ENCODE assay signal across 19 cellular contexts in the genomic region with DNA sequence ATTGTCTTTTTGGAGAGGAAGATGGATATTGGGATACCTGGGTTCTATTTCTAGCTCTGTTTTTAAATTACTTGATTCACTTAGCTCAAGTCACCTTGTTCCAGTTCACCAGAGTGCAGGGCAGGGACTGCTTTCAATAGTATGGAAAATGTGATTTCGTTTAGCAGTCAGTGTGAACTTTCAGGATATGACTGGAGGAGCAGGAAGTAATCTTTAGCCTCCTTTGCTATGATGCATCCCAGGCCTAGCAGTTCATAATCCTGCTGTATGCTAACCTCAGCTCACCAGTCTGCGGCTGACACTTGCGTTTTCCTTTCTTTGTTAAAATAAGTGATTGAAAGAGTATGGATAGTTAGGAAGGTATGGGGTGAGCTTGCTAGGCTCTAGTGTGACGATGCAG.
DNase-seq lines count a peak whose midpoint lies in the region; ATAC-seq and TF ChIP-seq lines count a peak whose summit lies in the region.
"Had no signal": no experiment of that assay in that cellular context is flagged by ENCODE, and none has a peak within 500 bp of the region (broad histone marks: within the 10 kb centered on the region; RNA-seq: fewer than 3 reads in every experiment).

No MANE protein-coding gene starts in this region.

- no peak for ATAC-seq in natural killer cell treated with Interleukin-12 subunit alpha and Interleukin-12 subunit beta and Interleukin-15 and Interleukin-18, amount 100 ng/mL, for 72 hours
- ATAC-seq in natural killer cell (no peak), left lobe of liver (peak; percentile 44)
- no peak for ATAC-seq in stimulated activated memory B cell treated with anti-CD40 and anti-IgM and Interleukin-4, amounts not matched to agents 10 μg/mL and 1 μg/mL and 100 μg/mL, for 72 hours
- ATAC-seq: GM23338, HCT116 had no signal

- peaks cover 0 to 41% (median 20%) of the 10 kb centered on the region in 5 donors for H3K4me1 ChIP-seq in subcutaneous abdominal adipose tissue (ENCODE audit: control insufficient read depth in 5 of 5, insufficient read depth in 5 of 5, low read length in 5 of 5)

- H3K27ac Mint-ChIP-seq in natural killer cell treated with Interleukin-12 subunit alpha and Interleukin-12 subunit beta and Interleukin-15 and Interleukin-18, amount 100 ng/mL, for 72 hours, result peak overlapping the region; percentile 7 to 14
- H3K27ac Mint-ChIP-seq in natural killer cell, result peak overlapping the region in 1 of 2 donors; percentile 10
- no peak overlapping the region for H3K27ac Mint-ChIP-seq in stimulated activated memory B cell treated with anti-CD40 and anti-IgM and Interleukin-4, amounts not matched to agents 10 μg/mL and 1 μg/mL and 100 μg/mL, for 72 hours
- H3K27ac Mint-ChIP-seq: CD4-positive, alpha-beta memory T cell; GM23338 had no signal

- H3K27ac ChIP-seq in subcutaneous abdominal adipose tissue (ENCODE audit: low read depth, low read length), result peak overlapping the region; percentile 4
- H3K27ac ChIP-seq: RWPE1, SJSA1 had no signal

- no peaks in the 10 kb centered on the region for H3K9me3 ChIP-seq in subcutaneous abdominal adipose tissue (ENCODE audit: control insufficient read depth in 5 of 5, low read length in 5 of 5)
- H3K9me3 ChIP-seq: BE2C, SJSA1 had no signal

- no peak overlapping the region for H3K4me3 ChIP-seq in subcutaneous abdominal adipose tissue (ENCODE audit: low read depth in 1 of 5, low read length in 5 of 5)
- H3K4me3 ChIP-seq: GM23338, SJSA1 had no signal

- TF ChIP-seq CTCF in natural killer cell (IDR thresholded peaks at IDR 0.05), result no peak

- peaks cover 4% of the 10 kb centered on the region for H3K36me3 Mint-ChIP-seq in natural killer cell treated with Interleukin-12 subunit alpha and Interleukin-12 subunit beta and Interleukin-15 and Interleukin-18, amount 100 ng/mL, for 72 hours
- H3K36me3 Mint-ChIP-seq in natural killer cell, result no peaks in the 10 kb centered on the region
- no peaks in the 10 kb centered on the region for H3K36me3 Mint-ChIP-seq in stimulated activated memory B cell treated with anti-CD40 and anti-IgM and Interleukin-4, amounts not matched to agents 10 μg/mL and 1 μg/mL and 100 μg/mL, for 72 hours

- no peak for DNase-seq in natural killer cell treated with Interleukin-12 subunit alpha and Interleukin-12 subunit beta and Interleukin-15 and Interleukin-18, amount 100 ng/mL, for 72 hours (ENCODE audit: low spot score)
- no peak for DNase-seq in natural killer cell
- DNase-seq in dermis blood vessel endothelial cell, result peak; percentile 92
- no peak for DNase-seq in left lobe of liver (ENCODE audit: low spot score)
- DNase-seq in SK-N-DZ (ENCODE audit: low spot score), result no peak
- DNase-seq: BE2C; CD4-positive, alpha-beta memory T cell; DMS79 treated with DMSO at 0.1 percent for 48 hours; KG1; NCI-H1417 treated with DMSO at 0.1 percent for 48 hours; NCI-H2029 treated with DMSO at 0.1 percent for 48 hours; NCI-H510A; NCI-H774 had no signal

- no peaks in the 10 kb centered on the region for H3K36me3 ChIP-seq in subcutaneous abdominal adipose tissue (ENCODE audit: control insufficient read depth in 5 of 5, insufficient read depth in 5 of 5, low read length in 5 of 5)
- H3K36me3 ChIP-seq: BE2C, SJSA1 had no signal

- peaks cover 63 to 66% of the 10 kb centered on the region in 2 donors for H3K4me1 Mint-ChIP-seq in natural killer cell treated with Interleukin-12 subunit alpha and Interleukin-12 subunit beta and Interleukin-15 and Interleukin-18, amount 100 ng/mL, for 72 hours (ENCODE audit: low read depth in 2 of 2)
- peaks cover 48 to 66% of the 10 kb centered on the region in 2 donors for H3K4me1 Mint-ChIP-seq in natural killer cell
- peaks cover 14% of the 10 kb centered on the region for H3K4me1 Mint-ChIP-seq in stimulated activated memory B cell treated with anti-CD40 and anti-IgM and Interleukin-4, amounts not matched to agents 10 μg/mL and 1 μg/mL and 100 μg/mL, for 72 hours
- H3K4me1 Mint-ChIP-seq: GM23338 had no signal

- H3K27me3 Mint-ChIP-seq in natural killer cell treated with Interleukin-12 subunit alpha and Interleukin-12 subunit beta and Interleukin-15 and Interleukin-18, amount 100 ng/mL, for 72 hours, result no peaks in the 10 kb centered on the region
- no peaks in the 10 kb centered on the region for H3K27me3 Mint-ChIP-seq in natural killer cell (ENCODE audit: low read depth in 2 of 2)
- no peaks in the 10 kb centered on the region for H3K27me3 Mint-ChIP-seq in stimulated activated memory B cell treated with anti-CD40 and anti-IgM and Interleukin-4, amounts not matched to agents 10 μg/mL and 1 μg/mL and 100 μg/mL, for 72 hours
- H3K27me3 Mint-ChIP-seq: CD4-positive, alpha-beta memory T cell had no signal

- no peak overlapping the region for H3K4me3 Mint-ChIP-seq in natural killer cell treated with Interleukin-12 subunit alpha and Interleukin-12 subunit beta and Interleukin-15 and Interleukin-18, amount 100 ng/mL, for 72 hours
- no peak overlapping the region for H3K4me3 Mint-ChIP-seq in natural killer cell
- H3K4me3 Mint-ChIP-seq in stimulated activated memory B cell treated with anti-CD40 and anti-IgM and Interleukin-4, amounts not matched to agents 10 μg/mL and 1 μg/mL and 100 μg/mL, for 72 hours, result no peak overlapping the region
- H3K4me3 Mint-ChIP-seq: CD4-positive, alpha-beta memory T cell; GM23338 had no signal

- H3K9me3 Mint-ChIP-seq in natural killer cell treated with Interleukin-12 subunit alpha and Interleukin-12 subunit beta and Interleukin-15 and Interleukin-18, amount 100 ng/mL, for 72 hours, result no peaks in the 10 kb centered on the region
- H3K9me3 Mint-ChIP-seq in natural killer cell, result no peaks in the 10 kb centered on the region
- H3K9me3 Mint-ChIP-seq in stimulated activated memory B cell treated with anti-CD40 and anti-IgM and Interleukin-4, amounts not matched to agents 10 μg/mL and 1 μg/mL and 100 μg/mL, for 72 hours, result no peaks in the 10 kb centered on the region
- H3K9me3 Mint-ChIP-seq: CD4-positive, alpha-beta memory T cell; GM23338 had no signal

- H3K27me3 ChIP-seq in subcutaneous abdominal adipose tissue (ENCODE audit: control insufficient read depth in 5 of 5, insufficient read depth in 4 of 5, low read length in 5 of 5), result no peaks in the 10 kb centered on the region
- H3K27me3 ChIP-seq: BE2C, SJSA1 had no signal

- intact Hi-C loops in natural killer cell (cut with micrococcal nuclease), result no loop called here

- no peak overlapping the region for H3K9ac ChIP-seq in subcutaneous abdominal adipose tissue (ENCODE audit: low read length in 5 of 5)
